Comparison of ENCODE assay signal across 23 cellular contexts in the genomic region with DNA sequence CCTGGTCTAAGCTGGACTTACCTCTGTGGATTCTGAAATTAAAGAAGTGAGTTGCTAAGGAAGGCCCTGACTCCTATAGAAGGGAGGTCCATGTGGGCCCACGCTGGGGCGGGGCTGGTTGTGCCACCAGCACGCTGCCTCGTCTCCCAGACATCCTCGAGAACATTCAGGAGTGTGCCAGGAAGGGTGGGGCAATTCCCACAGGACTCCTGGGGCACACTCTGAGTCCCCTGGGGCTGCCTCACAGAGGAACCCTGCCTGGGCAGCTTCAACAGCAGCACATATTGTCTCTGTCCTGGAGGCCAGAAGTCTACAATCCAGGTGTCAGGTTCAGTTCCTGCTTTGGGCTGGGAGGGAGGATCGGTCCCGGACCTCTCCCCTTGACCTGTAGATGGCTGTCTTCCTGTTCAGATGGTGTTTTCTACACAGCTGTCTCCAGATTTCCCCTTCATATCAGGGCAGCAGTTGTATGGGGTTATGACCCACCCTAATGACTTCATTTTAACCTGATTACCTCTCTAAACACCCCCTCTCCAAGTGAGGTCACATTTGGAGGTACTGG. TPM values are rescaled to one million over a fixed set of nuclear protein-coding genes. Genes with fewer than 3 reads are reported as not detected.
DNase-seq lines count a peak whose midpoint lies in the region; ATAC-seq, FAIRE-seq and TF ChIP-seq lines count a peak whose summit lies in the region.
"Had no signal": no experiment of that assay in that cellular context is flagged by ENCODE, and none has a peak within 500 bp of the region (broad histone marks: within the 10 kb centered on the region; RNA-seq: fewer than 3 reads in every experiment).

No MANE protein-coding gene starts in this region.

- H3K27me3 Mint-ChIP-seq in osteocyte (ENCODE audit: unreplicated experiment): peaks cover 6% of the 10 kb centered on the region

- no peaks in the 10 kb centered on the region for H3K79me2 ChIP-seq in GM12878 (ENCODE audit: control insufficient read depth, insufficient read depth, low read length)

- SMC1A ChIA-PET in GM12878 (lab: Charles Lee; ENCODE audit: uncharacterized antibody, unreplicated experiment): no interaction called here

- no peaks in the 10 kb centered on the region for H3K9me3 Mint-ChIP-seq in osteocyte (ENCODE audit: unreplicated experiment)
- H3K9me3 Mint-ChIP-seq: activated CD4-positive, alpha-beta memory T cell treated with anti-CD3 and anti-CD28 coated beads, Interleukin-2, amount 10 ng/mL, durations not matched to agents 7 days and 5 days; activated naive CD4-positive, alpha-beta T cell treated with anti-CD3 and anti-CD28 coated beads, Interleukin-2, amount 50 U/mL, for 24 hours; CD8-positive, alpha-beta T cell had no signal

- H3K4me2 ChIP-seq in BLaER1 treated with 17β-estradiol and CSF1 and Interleukin-3, amounts not matched to agents 10 nM and 100 nM: peak overlapping the region; percentile 1 to 74 (median 64); a peak in 20 of 22 replicates
- H3K4me2 ChIP-seq in GM12878 (ENCODE audit: control insufficient read depth, insufficient read depth): no peak overlapping the region

- CTCF ChIA-PET in HEK293 (lab: Yijun Ruan, JAX) (interaction anchor here (0.5 to 2.3 kb wide), 3 partner anchors 8 to 624 kb away, joined by 3 to 12 read pairs (median 4); no protein-coding TSS in a partner anchor), GM12878 (lab: Yijun Ruan, JAX) (no interaction called here)

- no peak overlapping the region for H3K4me3 Mint-ChIP-seq in osteocyte (ENCODE audit: unreplicated experiment)
- H3K4me3 Mint-ChIP-seq: activated CD4-positive, alpha-beta memory T cell treated with anti-CD3 and anti-CD28 coated beads, Interleukin-2, amount 10 ng/mL, durations not matched to agents 7 days and 5 days; activated naive CD4-positive, alpha-beta T cell treated with anti-CD3 and anti-CD28 coated beads, Interleukin-2, amount 50 U/mL, for 24 hours; CD8-positive, alpha-beta T cell; naive thymus-derived CD4-positive, alpha-beta T cell; T-helper 17 cell had no signal

- TF ChIP-seq RAD21 in GM12878 (IDR thresholded peaks at IDR 0.05; ENCODE audit: insufficient read depth, low read depth, low read length): no peak

- DNase-seq in GM12878 (ENCODE audit: low read depth, low spot score): no peak
- peak; percentile 82 for DNase-seq in osteocyte (ENCODE audit: extremely low spot score, unreplicated experiment)
- DNase-seq in T1000 (lab: John Stamatoyannopoulos, UW): no peak
- DNase-seq in NCI-H1694 treated with DMSO at 0.1 percent for 48 hours (lab: John Stamatoyannopoulos, UW): no peak
- DNase-seq in GM19239 (ENCODE audit: insufficient read length, low spot score): no peak
- DNase-seq: activated CD4-positive, alpha-beta memory T cell treated with anti-CD3 and anti-CD28 coated beads, Interleukin-2, amount 10 ng/mL, durations not matched to agents 7 days and 5 days; activated T-cell treated with anti-CD3 and anti-CD28 coated beads for 4 hours; CD8-positive, alpha-beta T cell; DMS79; gastrocnemius medialis; KBM-7; naive thymus-derived CD4-positive, alpha-beta T cell; NCI-H2081; NCI-H774; T-helper 17 cell; testis had no signal

- RAD21 ChIA-PET in GM12878 (lab: Charles Lee; ENCODE audit: unreplicated experiment): interaction anchor here (2.0 kb wide), 1 partner anchor 72 kb away, joined by 6 read pairs; no protein-coding TSS in a partner anchor

- FAIRE-seq in GM12878 (lab: Jason Lieb, UNC) (no peak), GM19239 (lab: Jason Lieb, UNC) (no peak)

- peaks cover 25 to 39% (median 34%) of the 10 kb centered on the region in 10 experiments; a peak in 19 of 20 replicates for H3K4me1 ChIP-seq in BLaER1 treated with 17β-estradiol and CSF1 and Interleukin-3, amounts not matched to agents 10 nM and 100 nM
- no peaks in the 10 kb centered on the region for H3K4me1 ChIP-seq in HEK293 (ENCODE audit: control insufficient read depth, insufficient read depth, low read length)
- no peaks in the 10 kb centered on the region; the same call in 1 of the 2 replicates for H3K4me1 ChIP-seq in GM12878 (ENCODE audit: control insufficient read depth, insufficient read depth, low read length)
- H3K4me1 ChIP-seq: testis had no signal

- no peak overlapping the region for H2AFZ ChIP-seq in GM12878 (ENCODE audit: control insufficient read depth, low read depth, low read length)

- peaks cover 0 to 1% (median 0%) of the 10 kb centered on the region in 11 experiments; a peak in 1 of 22 replicates for H3K9me3 ChIP-seq in BLaER1 treated with 17β-estradiol and CSF1 and Interleukin-3, amounts not matched to agents 10 nM and 100 nM (replicated peaks in 1 of 11)
- no peaks in the 10 kb centered on the region for H3K9me3 ChIP-seq in HEK293 (ENCODE audit: control insufficient read depth, insufficient read depth, low read depth, low read length)
- no peaks in the 10 kb centered on the region for H3K9me3 ChIP-seq in GM12878 (replicated peaks; ENCODE audit: control insufficient read depth, insufficient read depth, low read length)
- H3K9me3 ChIP-seq: gastrocnemius medialis, HAP-1, right atrium auricular region, testis had no signal

- 0 out of 22 replicates have a peak overlapping the region, but pooled peaks of 1 of the 11 experiments have one; percentile 5 for H3K27ac ChIP-seq in BLaER1 treated with 17β-estradiol and CSF1 and Interleukin-3, amounts not matched to agents 10 nM and 100 nM
- H3K27ac ChIP-seq in HEK293 (ENCODE audit: extremely low read depth, low read depth, low read length) (no peak overlapping the region), GM12878 (ENCODE audit: control insufficient read depth, insufficient read depth) (no peak overlapping the region)
- H3K27ac ChIP-seq: gastrocnemius medialis, right atrium auricular region, testis, VCaP had no signal

- no peak overlapping the region for H3K4me3 ChIP-seq in BLaER1 treated with 17β-estradiol and CSF1 and Interleukin-3, amounts not matched to agents 10 nM and 100 nM
- H3K4me3 ChIP-seq in HEK293 (ENCODE audit: low read depth, low read length) (no peak overlapping the region), GM12878 (no peak overlapping the region)
- H3K4me3 ChIP-seq: gastrocnemius medialis, HAP-1, right atrium auricular region, testis had no signal

- H3K4me1 Mint-ChIP-seq in osteocyte (ENCODE audit: unreplicated experiment): no peaks in the 10 kb centered on the region
- H3K4me1 Mint-ChIP-seq: activated CD4-positive, alpha-beta memory T cell treated with anti-CD3 and anti-CD28 coated beads, Interleukin-2, amount 10 ng/mL, durations not matched to agents 7 days and 5 days had no signal

- peaks cover 21% of the 10 kb centered on the region for H3K36me3 Mint-ChIP-seq in osteocyte (ENCODE audit: unreplicated experiment)
- H3K36me3 Mint-ChIP-seq: activated naive CD4-positive, alpha-beta T cell treated with anti-CD3 and anti-CD28 coated beads, Interleukin-2, amount 50 U/mL, for 24 hours had no signal

- WGBS in GM12878 (ENCODE audit: insufficient coverage, insufficient replicate concordance, low lambda C conversion rate, missing lambda C conversion rate): 24% methylated on average over 7 of the region's 7 CpGs

- TF ChIP-seq EP300 in GM12878 (IDR thresholded peaks at IDR 0.05; ENCODE audit: borderline replicate concordance in 1 of 2, control insufficient read depth in 1 of 2, low read depth in 2 of 2, low read length in 2 of 2): no peak

- H3K27ac Mint-ChIP-seq in osteocyte (ENCODE audit: unreplicated experiment): no peak overlapping the region
- H3K27ac Mint-ChIP-seq: activated CD4-positive, alpha-beta memory T cell treated with anti-CD3 and anti-CD28 coated beads, Interleukin-2, amount 10 ng/mL, durations not matched to agents 7 days and 5 days; activated naive CD4-positive, alpha-beta T cell treated with anti-CD3 and anti-CD28 coated beads, Interleukin-2, amount 50 U/mL, for 24 hours; CD8-positive, alpha-beta T cell; naive thymus-derived CD4-positive, alpha-beta T cell; T-helper 17 cell had no signal

- in situ Hi-C loops in GM12878 (cut with MboI): no loop called here

- ATAC-seq in GM12878: peak; percentile 41
- ATAC-seq: CD8-positive, alpha-beta T cell; gastrocnemius medialis; naive thymus-derived CD4-positive, alpha-beta T cell; T-helper 17 cell had no signal

- no peak for TF ChIP-seq POLR2A in GM12878 (IDR thresholded peaks at IDR 0.05; ENCODE audit: low read depth, low read length)

- intact Hi-C loops in GM12878 (cut with micrococcal nuclease; ENCODE audit: unreplicated experiment): no loop called here

- POLR2A ChIA-PET in HEK293 (lab: Yijun Ruan, JAX): no interaction called here
- POLR2A ChIA-PET in GM12878 (lab: Charles Lee): no interaction called here

- H3K27me3 ChIP-seq in BLaER1 treated with 17β-estradiol and CSF1 and Interleukin-3, amounts not matched to agents 10 nM and 100 nM: no peaks in the 10 kb centered on the region
- no peaks in the 10 kb centered on the region for H3K27me3 ChIP-seq in GM12878 (replicated peaks in 1 of 2; ENCODE audit: control insufficient read depth in 2 of 2, insufficient read depth in 2 of 2, low read length in 1 of 2)
- H3K27me3 ChIP-seq: gastrocnemius medialis, right atrium auricular region, testis had no signal

- BruUV-seq in GM12878 (replicated peaks; lab: Mats Ljungman, UMichigan): no TSS peak

- TF ChIP-seq CTCF in HEK293 (tag by site-specific recombination; IDR thresholded peaks at IDR 0.05) (no peak), GM12878 (IDR thresholded peaks at IDR 0.05 in 2 of 3, conservative IDR thresholded peaks at IDR 0.05 in 1 of 3; ENCODE audit: control insufficient read depth in 2 of 3, extremely low read depth in 1 of 3, insufficient read depth in 1 of 3, low read depth in 3 of 3, low read length in 3 of 3) (no peak), osteocyte (IDR thresholded peaks at IDR 0.05) (no peak)

- H3K36me3 ChIP-seq in BLaER1 treated with 17β-estradiol and CSF1 and Interleukin-3, amounts not matched to agents 10 nM and 100 nM: peaks cover 39 to 53% (median 47%) of the 10 kb centered on the region in 11 experiments
- H3K36me3 ChIP-seq in HEK293 (ENCODE audit: control insufficient read depth in 2 of 2, insufficient read depth in 1 of 2, low read length in 2 of 2): peaks cover 0 to 54% of the 10 kb centered on the region in 2 experiments; a peak in 1 of 3 replicates
- H3K36me3 ChIP-seq in GM12878 (ENCODE audit: control insufficient read depth in 2 of 2, insufficient read depth in 2 of 2, low read length in 1 of 2): peaks cover 0 to 2% of the 10 kb centered on the region in 2 experiments; a peak in 2 of 4 replicates

- H3K9ac ChIP-seq in BLaER1 treated with 17β-estradiol and CSF1 and Interleukin-3, amounts not matched to agents 10 nM and 100 nM: peak overlapping the region in 4 of 11 experiments; percentile 6 to 29 (median 16); a peak in 3 of 22 replicates
- H3K9ac ChIP-seq in GM12878 (ENCODE audit: control insufficient read depth, insufficient read depth, low read length): no peak overlapping the region

- peaks cover 0 to 26% (median 3%) of the 10 kb centered on the region in 11 experiments; a peak in 9 of 22 replicates for H4K20me1 ChIP-seq in BLaER1 treated with 17β-estradiol and CSF1 and Interleukin-3, amounts not matched to agents 10 nM and 100 nM
- H4K20me1 ChIP-seq in GM12878 (ENCODE audit: control insufficient read depth, insufficient read depth): no peaks in the 10 kb centered on the region

RNA-seq across cellular contexts. Expression of a gene that starts 38.8 kb away (rescaled TPM):
- total RNA-seq in GM12878 (2013; cell fraction: nucleolus; rRNA removed): 0.77 and 0.93 TPM in 2 replicates
- total RNA-seq in GM12878 (2014; rRNA removed): not detected in 2 replicates
- total RNA-seq in GM12878 (2014; rRNA removed; fragmentation: Illumina TruSeq; extraction: Trizol): not detected in 2 replicates
- not detected in 2 replicates for total RNA-seq in GM12878 (2021)
- not detected for polyA plus RNA-seq in GM12878 (2011; ENCODE audit: low read depth)
- not detected in 2 replicates for polyA plus RNA-seq in GM12878 (2011; rRNA removed)
- 0.07 TPM in 1 of 2 replicates, not detected in the other for polyA plus RNA-seq in GM12878 (2011; cell fraction: cytosol; rRNA removed)
- polyA plus RNA-seq in GM12878 (2011; cell fraction: nucleus; rRNA removed): 0.35 and 0.45 TPM in 2 replicates
- 0.19 and 0.34 TPM in 2 replicates for polyA plus RNA-seq in GM12878 (2012)
- polyA plus RNA-seq in GM12878 (2014; fragmentation: Illumina TruSeq; extraction: Trizol): not detected in 2 replicates
- not detected for polyA plus RNA-seq in GM12878 (2014; fragmentation: Nextera tagmentation; extraction: Ambion mirVana)
- polyA plus RNA-seq in GM12878 (2014; rRNA removed): 0.04 TPM in 1 of 2 replicates, not detected in the other
- not detected for polyA plus RNA-seq in GM12878 (2016; fragmentation: Nextera tagmentation; extraction: Ambion mirVana)
- 0.05 TPM in 1 of 2 replicates, not detected in the other for polyA minus RNA-seq in GM12878 (2011; rRNA and poly(A)+ RNA removed)
- not detected in 2 replicates for polyA minus RNA-seq in GM12878 (2011; cell fraction: cytosol; rRNA and poly(A)+ RNA removed)
- polyA minus RNA-seq in GM12878 (2011; cell fraction: nucleus; rRNA and poly(A)+ RNA removed): not detected in 2 replicates
- total RNA-seq in osteocyte: 3.4 and 4.4 TPM in 2 replicates
- total RNA-seq: kidney epithelial cell had no signal
